13 cellular contexts compared by ENCODE assay signal in the genomic region with DNA sequence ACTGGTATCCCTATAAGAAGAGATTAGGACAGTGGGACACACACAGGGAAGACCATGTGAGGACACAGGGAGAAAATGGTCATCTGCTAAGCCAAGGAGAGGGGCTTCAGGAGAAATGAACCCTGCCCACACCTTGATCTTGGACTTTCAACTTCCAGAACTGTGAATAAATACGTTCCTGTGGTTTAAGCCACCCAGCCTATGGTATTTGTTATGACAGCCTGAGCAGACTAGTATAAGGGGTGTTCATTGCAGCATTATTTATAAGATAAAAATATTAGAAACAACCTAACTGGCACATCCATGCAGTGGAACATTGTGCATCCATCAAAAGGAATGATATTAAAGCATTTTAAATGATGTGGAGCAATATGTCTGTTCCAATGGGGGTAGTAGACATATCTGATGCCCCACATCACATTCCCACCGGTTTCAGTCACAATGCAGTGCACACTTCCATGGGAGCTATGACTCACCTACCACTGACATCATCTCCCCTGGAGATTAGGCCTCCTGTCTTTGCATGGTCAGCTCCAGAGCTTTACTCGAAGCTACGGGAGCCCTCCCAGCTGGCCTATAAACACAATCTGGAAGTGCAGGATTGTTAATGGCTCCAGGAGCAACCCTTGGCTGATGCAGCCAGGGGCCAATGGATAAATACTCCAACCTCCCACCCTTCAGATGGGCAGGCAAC. TPM values are rescaled to one million over a fixed set of nuclear protein-coding genes. Genes with fewer than 3 reads are reported as not detected.
DNase-seq lines count a peak whose midpoint lies in the region; ATAC-seq, FAIRE-seq and TF ChIP-seq lines count a peak whose summit lies in the region.
"Had no signal": no experiment of that assay in that cellular context is flagged by ENCODE, and none has a peak within 500 bp of the region (broad histone marks: within the 10 kb centered on the region; RNA-seq: fewer than 3 reads in every experiment).

No MANE protein-coding gene starts in this region.

- peak; percentile 71 for DNase-seq in AG20443 (ENCODE audit: low spot score)
- DNase-seq in HT1080 (ENCODE audit: low read depth), result peak; percentile 86
- DNase-seq in astrocyte of the hippocampus (ENCODE audit: low read depth, low spot score), result peak; percentile 83
- DNase-seq in keratinocyte (ENCODE audit: low read depth, low spot score), result no peak
- DNase-seq in Ammon's horn (ENCODE audit: low spot score), result no peak
- DNase-seq in activated CD4-positive, alpha-beta T cell treated with anti-CD3 and anti-CD28 coated beads for 4 hours, result no peak
- DNase-seq in NCI-H1048 (lab: John Stamatoyannopoulos, UW), result no peak
- DNase-seq: activated CD4-positive, alpha-beta memory T cell treated with anti-CD3 and anti-CD28 coated beads for 36 hours; COR-L47; NCI-H187 treated with DMSO at 0.1 percent for 48 hours; right cardiac atrium had no signal

- dilution Hi-C loops in keratinocyte (cut with MboI; ENCODE audit: extremely low pct_ligation_motif_present, low sequenced_read_pairs), result no loop called here

- no peak for ATAC-seq in GM18498 (IDR thresholded peaks at IDR 0.05; ENCODE audit: unreplicated experiment)

- no peak overlapping the region for H2AFZ ChIP-seq in keratinocyte (ENCODE audit: control insufficient read depth, low read length)

- no peaks in the 10 kb centered on the region for H3K79me2 ChIP-seq in keratinocyte (ENCODE audit: control insufficient read depth, insufficient read depth, low read length)

- H3K4me2 ChIP-seq in keratinocyte (ENCODE audit: control insufficient read depth, extremely low read depth, insufficient read depth, low read depth, low read length), result no peak overlapping the region

- peak; percentile 34 for FAIRE-seq in keratinocyte (lab: Jason Lieb, UNC)
- FAIRE-seq: H1 had no signal

- no peaks in the 10 kb centered on the region for H3K36me3 ChIP-seq in keratinocyte (ENCODE audit: control insufficient read depth in 2 of 2, extremely low read depth in 1 of 2, insufficient read depth in 2 of 2, low read length in 2 of 2)

- no peaks in the 10 kb centered on the region for H4K20me1 ChIP-seq in keratinocyte (ENCODE audit: control insufficient read depth, extremely low read depth, insufficient read depth, low read length)

- no peaks in the 10 kb centered on the region for H3K4me1 ChIP-seq in keratinocyte (ENCODE audit: control insufficient read depth, extremely low read depth, insufficient read depth, low read length)

- H3K9ac ChIP-seq in keratinocyte (ENCODE audit: control insufficient read depth, extremely low read depth, insufficient read depth, low read length), result no peak overlapping the region

- H3K27ac ChIP-seq in keratinocyte (ENCODE audit: control insufficient read depth, insufficient read depth, low read length), result no peak overlapping the region

- TF ChIP-seq CTCF in keratinocyte (optimal IDR thresholded peaks at IDR 0.05 in 1 of 3, IDR thresholded peaks at IDR 0.05 in 1 of 3, conservative IDR thresholded peaks at IDR 0.05 in 1 of 3; ENCODE audit: extremely low read depth in 1 of 3, insufficient read depth in 2 of 3, low read length in 3 of 3), result no peak

- no peaks in the 10 kb centered on the region for H3K9me1 ChIP-seq in keratinocyte (ENCODE audit: control insufficient read depth, extremely low read depth, insufficient read depth, low read length)

- H3K9me3 ChIP-seq in keratinocyte (ENCODE audit: control insufficient read depth, low read depth, low read length), result no peaks in the 10 kb centered on the region

- H3K4me3 ChIP-seq in keratinocyte (ENCODE audit: control insufficient read depth in 2 of 3, extremely low read depth in 1 of 3, insufficient read depth in 2 of 3, low read depth in 1 of 3, low read length in 3 of 3), result no peak overlapping the region

- H3K27me3 ChIP-seq in keratinocyte (ENCODE audit: control insufficient read depth, extremely low read depth, insufficient read depth, low read length), result no peaks in the 10 kb centered on the region

RNA-seq across cellular contexts. Expression of gene MAMLD1, which starts 38.9 kb away (rescaled TPM):
- total RNA-seq in HT1080 (2014; rRNA removed; shearing (Covaris generic)), result 1.7 and 3.0 TPM in 2 replicates
- polyA plus RNA-seq in HT1080 (2015; cell fraction: cytosol; rRNA removed), result 6.1 and 6.7 TPM in 2 replicates
- polyA plus RNA-seq in HT1080 (2015; cell fraction: nucleus; rRNA removed), result 8.1 and 8.8 TPM in 2 replicates
- 0.42 to 1.2 TPM (median 0.98 TPM) in 3 replicates for polyA plus RNA-seq in keratinocyte
- 0.15 TPM for polyA plus RNA-seq in keratinocyte (2011; ENCODE audit: low read depth)
- polyA plus RNA-seq in keratinocyte (2011; cell fraction: cytosol; rRNA removed), result 0.82 and 0.84 TPM in 2 replicates
- 2.4 and 3.3 TPM in 2 replicates for polyA plus RNA-seq in keratinocyte (2011; cell fraction: nucleus; rRNA removed)
- polyA plus RNA-seq in keratinocyte (2012; ENCODE audit: low replicate concordance), result 0.48 and 1.4 TPM in 2 replicates
- polyA minus RNA-seq in keratinocyte, result 0.56 to 3.7 TPM (median 1.7 TPM) in 3 replicates
- 1.3 TPM for polyA minus RNA-seq in keratinocyte (2011; cell fraction: cytosol; rRNA and poly(A)+ RNA removed)
- 0.95 and 1.5 TPM in 2 replicates for polyA minus RNA-seq in keratinocyte (2011; cell fraction: nucleus; rRNA and poly(A)+ RNA removed)

Comparison
In these comparisons a context has a peak if more than half of its experiments do, and no peak if none do; other contexts are left out.
1. DNase-seq: peak in AG20443 (single experiment), HT1080 (single experiment) and astrocyte of the hippocampus (single experiment); none in keratinocyte (single experiment), Ammon's horn (single experiment), activated CD4-positive, alpha-beta T cell treated with anti-CD3 and anti-CD28 coated beads for 4 hours (0 of 2) and NCI-H1048 (single experiment).